ENCODE assay signal across 17 cellular contexts in genomic region chr10:98696516-98696915, GRCh38.
A peak's percentile ranks its signal among the peaks of the same experiment; 100 is the strongest.
DNase-seq lines count a peak whose midpoint lies in the region; ATAC-seq and TF ChIP-seq lines count a peak whose summit lies in the region.
"Had no signal": no experiment of that assay in that cellular context is flagged by ENCODE, and none has a peak within 500 bp of the region (broad histone marks: within the 10 kb centered on the region; RNA-seq: fewer than 3 reads in every experiment).

No MANE protein-coding gene starts in this region.

- H3K79me2 ChIP-seq in GM23338 (replicated peaks; ENCODE audit: insufficient read depth), result no peaks in the 10 kb centered on the region
- H3K79me2 ChIP-seq in OCI-LY7 (ENCODE audit: insufficient read depth, low read depth, low read length), result no peaks in the 10 kb centered on the region

- H3K27ac Mint-ChIP-seq in GM23338, result no peak overlapping the region
- peak overlapping the region; percentile 77 for H3K27ac Mint-ChIP-seq in nephron progenitor cell
- H3K27ac Mint-ChIP-seq: CD14-positive monocyte; CD4-positive, alpha-beta memory T cell had no signal

- CTCF ChIA-PET in OCI-LY7 (lab: Charles Lee; ENCODE audit: unreplicated experiment), result no interaction called here

- H3K9me3 Mint-ChIP-seq in GM23338 (no peaks in the 10 kb centered on the region), nephron progenitor cell (peaks cover 4% of the 10 kb centered on the region)

- H3K27ac ChIP-seq in GM23338 (ENCODE audit: low read depth), result no peak overlapping the region
- H3K27ac ChIP-seq in OCI-LY7 (ENCODE audit: low read depth, low read length, poor library complexity, severe bottlenecking), result no peak overlapping the region
- H3K27ac ChIP-seq in breast epithelium, result no peak overlapping the region
- H3K27ac ChIP-seq: BLaER1 had no signal

- no peak for TF ChIP-seq POLR2A in breast epithelium (IDR thresholded peaks at IDR 0.05)

- no peaks in the 10 kb centered on the region for H3F3A ChIP-seq in GM23338 (replicated peaks; ENCODE audit: low read depth)

- no peak for DNase-seq in GM23338 (ENCODE audit: low spot score)
- peak; percentile 39 for DNase-seq in NCI-H82 treated with DMSO at 0.1 percent for 48 hours (lab: John Stamatoyannopoulos, UW; ENCODE audit: unreplicated experiment)
- DNase-seq in ecto neural progenitor cell (ENCODE audit: low spot score), result peak; percentile 60
- no peak for DNase-seq in nephron progenitor cell
- no peak for DNase-seq in OCI-LY7 (ENCODE audit: low spot score)
- no peak for DNase-seq in breast epithelium (ENCODE audit: low spot score in 2 of 2)
- DNase-seq in NAMALWA (ENCODE audit: low spot score), result no peak
- DNase-seq in left colon, result no peak
- DNase-seq: 8988T; CD4-positive, alpha-beta memory T cell; DMS153; DMS79; GDM1; GOT3; H7 had no signal

- H3K27me3 ChIP-seq in GM23338 (ENCODE audit: insufficient read depth) (no peaks in the 10 kb centered on the region), breast epithelium (no peaks in the 10 kb centered on the region)
- H3K27me3 ChIP-seq: BLaER1 had no signal

- no peak overlapping the region for H3K4me3 Mint-ChIP-seq in GM23338
- H3K4me3 Mint-ChIP-seq in nephron progenitor cell, result no peak overlapping the region
- H3K4me3 Mint-ChIP-seq: CD14-positive monocyte; CD4-positive, alpha-beta memory T cell had no signal

- TF ChIP-seq CTCF in GM23338 (conservative IDR thresholded peaks at IDR 0.05; ENCODE audit: low read depth in 2 of 2) (no peak), nephron progenitor cell (IDR thresholded peaks at IDR 0.05) (no peak), OCI-LY7 (conservative IDR thresholded peaks at IDR 0.05; ENCODE audit: low read length) (no peak), breast epithelium (IDR thresholded peaks at IDR 0.05) (no peak)

- H3K36me3 Mint-ChIP-seq in GM23338 (ENCODE audit: low read depth), result no peaks in the 10 kb centered on the region
- no peaks in the 10 kb centered on the region for H3K36me3 Mint-ChIP-seq in nephron progenitor cell (ENCODE audit: low read depth)
- H3K36me3 Mint-ChIP-seq: CD14-positive monocyte; CD4-positive, alpha-beta memory T cell had no signal

- H3K9me2 ChIP-seq in GM23338 (ENCODE audit: insufficient read depth) (0 out of 2 replicates have a peak, but pooled peaks cover 6% of the 10 kb centered on the region), OCI-LY7 (ENCODE audit: insufficient read depth, low read length) (no peaks in the 10 kb centered on the region)

- POLR2A ChIA-PET in OCI-LY7 (lab: Charles Lee), result no interaction called here

- intact Hi-C loops in OCI-LY7 (cut with micrococcal nuclease; ENCODE audit: unreplicated experiment), result no loop called here
- intact Hi-C loops in breast epithelium (cut with DNase I; ENCODE audit: low total_unique reads), result no loop called here
- intact Hi-C loops in left colon (cut with DNase I, micrococcal nuclease), result no loop called here

- H3K27me3 Mint-ChIP-seq in GM23338 (ENCODE audit: insufficient read depth, low read depth, poor library complexity), result no peaks in the 10 kb centered on the region
- no peaks in the 10 kb centered on the region for H3K27me3 Mint-ChIP-seq in nephron progenitor cell (ENCODE audit: low read depth, poor library complexity)

- ATAC-seq in GM23338 (peak; percentile 59), left colon (no peak)

- H2AFZ ChIP-seq in GM23338 (no peak overlapping the region; the same call in 1 of the 2 replicates), OCI-LY7 (ENCODE audit: low read length) (no peak overlapping the region)

- no peaks in the 10 kb centered on the region for H3K36me3 ChIP-seq in GM23338 (ENCODE audit: insufficient read depth)
- H3K36me3 ChIP-seq in OCI-LY7 (ENCODE audit: insufficient read depth, low read length), result no peaks in the 10 kb centered on the region
- no peaks in the 10 kb centered on the region for H3K36me3 ChIP-seq in breast epithelium
- H3K36me3 ChIP-seq: BLaER1 had no signal

- no TSS peak for BruUV-seq in OCI-LY7 (replicated peaks; lab: Mats Ljungman, UMichigan)

- H3K4me3 ChIP-seq in GM23338, result no peak overlapping the region
- H3K4me3 ChIP-seq in OCI-LY7 (ENCODE audit: low read depth, low read length, poor library complexity, severe bottlenecking), result no peak overlapping the region
- no peak overlapping the region for H3K4me3 ChIP-seq in breast epithelium
- H3K4me3 ChIP-seq: BLaER1 had no signal

- H3K4me1 Mint-ChIP-seq in GM23338 (no peaks in the 10 kb centered on the region), nephron progenitor cell (peaks cover 5% of the 10 kb centered on the region)
- H3K4me1 Mint-ChIP-seq: CD14-positive monocyte had no signal

- no peaks in the 10 kb centered on the region for H4K20me1 ChIP-seq in GM23338 (replicated peaks; ENCODE audit: insufficient read depth)
- no peaks in the 10 kb centered on the region for H4K20me1 ChIP-seq in OCI-LY7 (ENCODE audit: insufficient read depth, low read length)
- H4K20me1 ChIP-seq: BLaER1 had no signal

- H3K9me3 ChIP-seq in OCI-LY7 (ENCODE audit: low read length) (no peaks in the 10 kb centered on the region), breast epithelium (no peaks in the 10 kb centered on the region)
- H3K9me3 ChIP-seq: BLaER1 had no signal

- no peaks in the 10 kb centered on the region for H3K4me1 ChIP-seq in GM23338 (ENCODE audit: insufficient read depth)
- no peaks in the 10 kb centered on the region for H3K4me1 ChIP-seq in OCI-LY7 (ENCODE audit: insufficient read depth, low read length, poor library complexity, severe bottlenecking)
- H3K4me1 ChIP-seq in breast epithelium, result no peaks in the 10 kb centered on the region
- H3K4me1 ChIP-seq: BLaER1 had no signal

- H3K4me2 ChIP-seq in GM23338, result no peak overlapping the region
- no peak overlapping the region for H3K4me2 ChIP-seq in OCI-LY7 (ENCODE audit: low read length)
- H3K4me2 ChIP-seq: BLaER1 had no signal

TF ChIP-seq in GM23338, 12 proteins besides CTCF, POLR2A, EP300 and RAD21 (continues in another document):
- no peak for TF ChIP-seq ETS1 (IDR thresholded peaks at IDR 0.05)
- no peak for TF ChIP-seq POLR2AphosphoS5 (IDR thresholded peaks at IDR 0.05; ENCODE audit: low read depth)
- no peak for TF ChIP-seq CREB1 (CRISPR knock-in tag; IDR thresholded peaks at IDR 0.05; ENCODE audit: low read depth)
- TF ChIP-seq ZNF331 (CRISPR knock-in tag; IDR thresholded peaks at IDR 0.05; ENCODE audit: low read depth), result no peak
- TF ChIP-seq ZNF114 (CRISPR knock-in tag; IDR thresholded peaks at IDR 0.05), result no peak
- TF ChIP-seq REST (IDR thresholded peaks at IDR 0.05; ENCODE audit: unreplicated experiment), result no peak
- TF ChIP-seq NANOG (IDR thresholded peaks at IDR 0.05; ENCODE audit: borderline replicate concordance), result no peak
- TF ChIP-seq STAT1 (IDR thresholded peaks at IDR 0.05; ENCODE audit: unreplicated experiment), result no peak

Comparison
In these comparisons a context has a peak if more than half of its experiments do, and no peak if none do; other contexts are left out.
1. DNase-seq: peak in NCI-H82 treated with DMSO at 0.1 percent for 48 hours (single experiment) and ecto neural progenitor cell (single experiment); none in GM23338 (single experiment), nephron progenitor cell (single experiment), OCI-LY7 (single experiment), breast epithelium (0 of 2), NAMALWA (single experiment) and left colon (0 of 2).